Comparison of ENCODE assay signal across 17 cellular contexts in genomic region chr10:102791754-102792153, GRCh38. TPM values are rescaled to one million over a fixed set of nuclear protein-coding genes. Genes with fewer than 3 reads are reported as not detected.
A peak's percentile ranks its signal among the peaks of the same experiment; 100 is the strongest.
DNase-seq lines count a peak whose midpoint lies in the region; ATAC-seq and TF ChIP-seq lines count a peak whose summit lies in the region.
"Had no signal": no experiment of that assay in that cellular context is flagged by ENCODE, and none has a peak within 500 bp of the region (broad histone marks: within the 10 kb centered on the region; RNA-seq: fewer than 3 reads in every experiment).

No MANE protein-coding gene starts in this region.

- H3K9ac ChIP-seq in stomach smooth muscle (ENCODE audit: low read length in 2 of 2), result no peak overlapping the region

- POLR2A ChIA-PET in CD4-positive, alpha-beta T cell (lab: Charles Lee), result no interaction called here

- H3K4me1 ChIP-seq in ascending aorta (peaks cover 16 to 58% of the 10 kb centered on the region in 2 donors), stomach smooth muscle (ENCODE audit: control insufficient read depth, insufficient read depth, low read length) (peaks cover 48% of the 10 kb centered on the region)

- intact Hi-C loops in ascending aorta (cut with DNase I), result no loop called here
- intact Hi-C loops in CD4-positive, alpha-beta T cell (cut with DNase I, micrococcal nuclease), result loop anchor here in 1 of 2 experiments (5.0 kb wide), 1 partner anchor 39 kb away; no protein-coding TSS in a partner anchor
- intact Hi-C loops in activated T-helper 2 cell treated with anti-CD3 and anti-CD28 coated beads, Interferon-gamma antibody, Interleukin-2, Interleukin-4, amounts not matched to agents 10 μg/mL and 5 μg/mL and 100 μg/mL, durations not matched to agents 14 hours and 24 hours and 36 hours (cut with micrococcal nuclease), result no loop called here

- H3K36me3 ChIP-seq in ascending aorta (no peaks in the 10 kb centered on the region), stomach smooth muscle (ENCODE audit: control insufficient read depth in 2 of 2, insufficient read depth in 2 of 2, low read length in 2 of 2) (peaks cover 0 to 3% of the 10 kb centered on the region in 2 donors)
- H3K36me3 ChIP-seq: tibial artery had no signal

- H3K27ac Mint-ChIP-seq in HFFc6 (peak overlapping the region; percentile 51), mesothelial cell of epicardium (peak overlapping the region; percentile 68)
- H3K27ac Mint-ChIP-seq in CD4-positive, alpha-beta T cell, result no peak overlapping the region
- H3K27ac Mint-ChIP-seq in activated T-helper 2 cell treated with anti-CD3 and anti-CD28 coated beads, Interferon-gamma antibody, Interleukin-2, Interleukin-4, amounts not matched to agents 10 μg/mL and 5 μg/mL and 100 μg/mL, durations not matched to agents 14 hours and 24 hours and 36 hours, result no peak overlapping the region
- H3K27ac Mint-ChIP-seq: activated naive CD4-positive, alpha-beta T cell treated with anti-CD3 and anti-CD28 coated beads, Interleukin-2, amount 10 ng/mL, durations not matched to agents 7 days and 5 days had no signal

- H3K27me3 ChIP-seq in ascending aorta, result no peaks in the 10 kb centered on the region
- no peaks in the 10 kb centered on the region for H3K27me3 ChIP-seq in stomach smooth muscle (ENCODE audit: control insufficient read depth in 1 of 2, insufficient read depth in 2 of 2, low read length in 2 of 2)
- H3K27me3 ChIP-seq in CD4-positive, alpha-beta T cell (ENCODE audit: control insufficient read depth, insufficient read depth, low read length), result no peaks in the 10 kb centered on the region
- H3K27me3 ChIP-seq: BLaER1 treated with 17β-estradiol and CSF1 and Interleukin-3, amounts not matched to agents 10 nM and 100 nM; dorsolateral prefrontal cortex; tibial artery had no signal

- no peak for ATAC-seq in CD4-positive, alpha-beta T cell (ENCODE audit: poor library complexity)
- ATAC-seq: K562 had no signal

- CTCF ChIA-PET in CD4-positive, alpha-beta T cell (lab: Charles Lee), result interaction anchor here (0.6 kb wide), 1 partner anchor 889 kb away, joined by 3 read pairs; no protein-coding TSS in a partner anchor

- no peaks in the 10 kb centered on the region for H3K36me3 Mint-ChIP-seq in HFFc6 (ENCODE audit: low read depth)
- H3K36me3 Mint-ChIP-seq in mesothelial cell of epicardium, result peaks cover 21% of the 10 kb centered on the region
- peaks cover 44% of the 10 kb centered on the region for H3K36me3 Mint-ChIP-seq in CD4-positive, alpha-beta T cell (ENCODE audit: low read depth)
- H3K36me3 Mint-ChIP-seq in activated T-helper 2 cell treated with anti-CD3 and anti-CD28 coated beads, Interferon-gamma antibody, Interleukin-2, Interleukin-4, amounts not matched to agents 10 μg/mL and 5 μg/mL and 100 μg/mL, durations not matched to agents 14 hours and 24 hours and 36 hours (ENCODE audit: low read depth), result peaks cover 5% of the 10 kb centered on the region

- DNase-seq in HFFc6 (peak; percentile 25), ascending aorta (ENCODE audit: low spot score in 2 of 2) (no peak), mesothelial cell of epicardium (ENCODE audit: low spot score in 2 of 2, unreplicated experiment in 2 of 2) (no peak), DMS79 treated with DMSO at 0.1 percent for 48 hours (lab: John Stamatoyannopoulos, UW) (no peak)
- no peak for DNase-seq in CD4-positive, alpha-beta T cell
- no peak for DNase-seq in activated T-helper 2 cell treated with anti-CD3 and anti-CD28 coated beads, Interferon-gamma antibody, Interleukin-2, Interleukin-4, amounts not matched to agents 10 μg/mL and 5 μg/mL and 100 μg/mL, durations not matched to agents 14 hours and 24 hours and 36 hours (ENCODE audit: low spot score)
- DNase-seq: activated naive CD4-positive, alpha-beta T cell treated with anti-CD3 and anti-CD28 coated beads, Interleukin-2, amount 10 ng/mL, durations not matched to agents 7 days and 5 days; dorsolateral prefrontal cortex; MV-4-11; NCI-H524 treated with DMSO at 0.1 percent for 48 hours; OCI-M1; tibial artery had no signal

- H3K4me3 Mint-ChIP-seq in HFFc6, result no peak overlapping the region
- H3K4me3 Mint-ChIP-seq in mesothelial cell of epicardium, result no peak overlapping the region
- H3K4me3 Mint-ChIP-seq in CD4-positive, alpha-beta T cell, result no peak overlapping the region
- H3K4me3 Mint-ChIP-seq in activated T-helper 2 cell treated with anti-CD3 and anti-CD28 coated beads, Interferon-gamma antibody, Interleukin-2, Interleukin-4, amounts not matched to agents 10 μg/mL and 5 μg/mL and 100 μg/mL, durations not matched to agents 14 hours and 24 hours and 36 hours (ENCODE audit: low read depth), result no peak overlapping the region
- H3K4me3 Mint-ChIP-seq: activated naive CD4-positive, alpha-beta T cell treated with anti-CD3 and anti-CD28 coated beads, Interleukin-2, amount 10 ng/mL, durations not matched to agents 7 days and 5 days had no signal

- H3K4me3 ChIP-seq in ascending aorta (no peak overlapping the region), stomach smooth muscle (ENCODE audit: low read length in 2 of 2) (no peak overlapping the region)
- H3K4me3 ChIP-seq: BLaER1 treated with 17β-estradiol and CSF1 and Interleukin-3, amounts not matched to agents 10 nM and 100 nM; dorsolateral prefrontal cortex; K562; tibial artery had no signal

- no peaks in the 10 kb centered on the region for H3K9me3 Mint-ChIP-seq in HFFc6
- H3K9me3 Mint-ChIP-seq in mesothelial cell of epicardium, result peaks cover 9% of the 10 kb centered on the region
- H3K9me3 Mint-ChIP-seq in CD4-positive, alpha-beta T cell, result peaks cover 8% of the 10 kb centered on the region
- H3K9me3 Mint-ChIP-seq in activated T-helper 2 cell treated with anti-CD3 and anti-CD28 coated beads, Interferon-gamma antibody, Interleukin-2, Interleukin-4, amounts not matched to agents 10 μg/mL and 5 μg/mL and 100 μg/mL, durations not matched to agents 14 hours and 24 hours and 36 hours, result peaks cover 6% of the 10 kb centered on the region

- H3K27me3 Mint-ChIP-seq in HFFc6 (ENCODE audit: insufficient read depth) (no peaks in the 10 kb centered on the region), mesothelial cell of epicardium (ENCODE audit: low read depth) (no peaks in the 10 kb centered on the region)
- no peaks in the 10 kb centered on the region for H3K27me3 Mint-ChIP-seq in CD4-positive, alpha-beta T cell
- no peaks in the 10 kb centered on the region for H3K27me3 Mint-ChIP-seq in activated T-helper 2 cell treated with anti-CD3 and anti-CD28 coated beads, Interferon-gamma antibody, Interleukin-2, Interleukin-4, amounts not matched to agents 10 μg/mL and 5 μg/mL and 100 μg/mL, durations not matched to agents 14 hours and 24 hours and 36 hours (ENCODE audit: low read depth)
- H3K27me3 Mint-ChIP-seq: activated naive CD4-positive, alpha-beta T cell treated with anti-CD3 and anti-CD28 coated beads, Interleukin-2, amount 10 ng/mL, durations not matched to agents 7 days and 5 days had no signal

- H3K27ac ChIP-seq in ascending aorta (peak overlapping the region; percentile 36 to 42), stomach smooth muscle (ENCODE audit: low read length) (peak overlapping the region; percentile 7)
- no peak overlapping the region for H3K27ac ChIP-seq in CD4-positive, alpha-beta T cell (ENCODE audit: low read depth, low read length)
- H3K27ac ChIP-seq: HL-60 had no signal

- H3K9me3 ChIP-seq in ascending aorta (no peaks in the 10 kb centered on the region), stomach smooth muscle (ENCODE audit: control insufficient read depth in 2 of 2, low read length in 2 of 2) (no peaks in the 10 kb centered on the region)
- H3K9me3 ChIP-seq in CD4-positive, alpha-beta T cell (ENCODE audit: control insufficient read depth, low read length), result no peaks in the 10 kb centered on the region
- H3K9me3 ChIP-seq: tibial artery had no signal

- H3K4me1 Mint-ChIP-seq in HFFc6 (ENCODE audit: low read depth) (peaks cover 44% of the 10 kb centered on the region), mesothelial cell of epicardium (peaks cover 29% of the 10 kb centered on the region)
- peaks cover 44% of the 10 kb centered on the region for H3K4me1 Mint-ChIP-seq in CD4-positive, alpha-beta T cell (ENCODE audit: low read depth)
- peaks cover 22% of the 10 kb centered on the region for H3K4me1 Mint-ChIP-seq in activated T-helper 2 cell treated with anti-CD3 and anti-CD28 coated beads, Interferon-gamma antibody, Interleukin-2, Interleukin-4, amounts not matched to agents 10 μg/mL and 5 μg/mL and 100 μg/mL, durations not matched to agents 14 hours and 24 hours and 36 hours (ENCODE audit: low read depth)

- TF ChIP-seq CTCF in HFFc6 (IDR thresholded peaks at IDR 0.05), result no peak
- TF ChIP-seq CTCF in ascending aorta (IDR thresholded peaks at IDR 0.05), result no peak
- TF ChIP-seq CTCF in mesothelial cell of epicardium (IDR thresholded peaks at IDR 0.05; ENCODE audit: unreplicated experiment), result no peak
- no peak for TF ChIP-seq CTCF in CD4-positive, alpha-beta T cell (IDR thresholded peaks at IDR 0.05)

RNA-seq across cellular contexts. Expression of gene CYP17A1, which starts 45.5 kb away (rescaled TPM):
- not detected for total RNA-seq in HFFc6 (2021; fragmentation: NEBNext Ultra II Directional; extraction: Animal tissue kit (Norgen Biotek cat#: 25700))
- total RNA-seq in ascending aorta (116 TPM), mesothelial cell of epicardium (0.54 to 1.1 TPM (median 0.81 TPM) in 3 replicates)
- not detected for total RNA-seq in CD4-positive, alpha-beta T cell
- not detected in 2 replicates for total RNA-seq in activated T-helper 2 cell treated with anti-CD3 and anti-CD28 coated beads, Interferon-gamma antibody, Interleukin-2, Interleukin-4, amounts not matched to agents 10 μg/mL and 5 μg/mL and 100 μg/mL, durations not matched to agents 14 hours and 24 hours and 36 hours
- total RNA-seq: H4 had no signal

RNA-seq across cellular contexts. Expression of gene WBP1L, which starts 48.0 kb away (rescaled TPM):
- 10 to 100 TPM; 34.9 to 40.7 (median 38.6) TPM for total RNA-seq in HFFc6 (2021; fragmentation: NEBNext Ultra II Directional; extraction: Animal tissue kit (Norgen Biotek cat#: 25700))
- 107 TPM for total RNA-seq in ascending aorta
- 56.3 to 56.7 TPM (median 56.3 TPM) in 3 replicates for total RNA-seq in mesothelial cell of epicardium
- 1 to 10 TPM; 6.1 to 6.5 TPM for total RNA-seq in CD4-positive, alpha-beta T cell
- 18.0 and 19.9 TPM in 2 replicates for total RNA-seq in activated T-helper 2 cell treated with anti-CD3 and anti-CD28 coated beads, Interferon-gamma antibody, Interleukin-2, Interleukin-4, amounts not matched to agents 10 μg/mL and 5 μg/mL and 100 μg/mL, durations not matched to agents 14 hours and 24 hours and 36 hours

Comparison
In these comparisons a context has a peak if more than half of its experiments do, and no peak if none do; other contexts are left out.
1. H3K27ac Mint-ChIP-seq: peak in HFFc6 (single experiment) and mesothelial cell of epicardium (single experiment); none in CD4-positive, alpha-beta T cell (single experiment) and activated T-helper 2 cell treated with anti-CD3 and anti-CD28 coated beads, Interferon-gamma antibody, Interleukin-2, Interleukin-4, amounts not matched to agents 10 μg/mL and 5 μg/mL and 100 μg/mL, durations not matched to agents 14 hours and 24 hours and 36 hours (single experiment).
2. RNA of gene CYP17A1, which starts 45.5 kb away (total RNA-seq): 116 TPM in ascending aorta (single experiment); 0.54 to 1.1 TPM in mesothelial cell of epicardium, not detected in HFFc6, not detected in CD4-positive, alpha-beta T cell and not detected in activated T-helper 2 cell treated with anti-CD3 and anti-CD28 coated beads, Interferon-gamma antibody, Interleukin-2, Interleukin-4, amounts not matched to agents 10 μg/mL and 5 μg/mL and 100 μg/mL, durations not matched to agents 14 hours and 24 hours and 36 hours; every median in the first group is over 10 times any median in the second.